8 cellular contexts compared by ENCODE assay signal in genomic region chr2:173963323-173963816, GRCh38. TPM values are rescaled to one million over a fixed set of nuclear protein-coding genes. Genes with fewer than 3 reads are reported as not detected.
A peak's percentile ranks its signal among the peaks of the same experiment; 100 is the strongest.
DNase-seq lines count a peak whose midpoint lies in the region; ATAC-seq and TF ChIP-seq lines count a peak whose summit lies in the region.

No MANE protein-coding gene starts in this region.

- CTCF ChIA-PET in PC-3 (lab: Charles Lee), result no interaction called here

- H3K4me1 ChIP-seq in ES-I3 (ENCODE audit: insufficient read depth, low read length) (peaks cover 3% of the 10 kb centered on the region; the same call in 1 of the 2 replicates), PC-3 (ENCODE audit: insufficient read depth, low read length) (peaks cover 40% of the 10 kb centered on the region), iPS-20b (ENCODE audit: insufficient read depth, low read length) (peaks cover 13% of the 10 kb centered on the region), smooth muscle cell (ENCODE audit: low read depth) (peaks cover 32% of the 10 kb centered on the region)

- peak overlapping the region; percentile 77 for H3K4me3 ChIP-seq in PC-3 (ENCODE audit: low read length)
- peak overlapping the region; percentile 81 for H3K4me3 ChIP-seq in iPS-20b (ENCODE audit: low read length)
- peak overlapping the region; percentile 66 for H3K4me3 ChIP-seq in smooth muscle cell

- H4K20me1 ChIP-seq in PC-3 (ENCODE audit: low read length), result peaks cover 32% of the 10 kb centered on the region
- peaks cover 48% of the 10 kb centered on the region for H4K20me1 ChIP-seq in smooth muscle cell (ENCODE audit: low read depth)

- POLR2A ChIA-PET in PC-3 (lab: Charles Lee; ENCODE audit: unreplicated experiment), result interaction anchor here (0.5 kb wide), 1 partner anchor 92 kb away, joined by 3 read pairs; no protein-coding TSS in a partner anchor

- no peaks in the 10 kb centered on the region for H3K9me2 ChIP-seq in PC-3 (replicated peaks; ENCODE audit: low read length)

- intact Hi-C loops in PC-3 (cut with micrococcal nuclease), result loop anchor here (2.0 to 10.0 kb wide), 8 partner anchors 53 to 1201 kb away; partner anchors contain the start of gene ATF2

- H3K36me3 ChIP-seq in ES-I3 (ENCODE audit: insufficient read depth, low read length) (no peaks in the 10 kb centered on the region), PC-3 (ENCODE audit: low read depth, low read length) (0 out of 2 replicates have a peak, but pooled peaks cover 12% of the 10 kb centered on the region), iPS-20b (ENCODE audit: insufficient read depth, low read depth, low read length) (peaks cover 6% of the 10 kb centered on the region; the same call in 1 of the 2 replicates), smooth muscle cell (ENCODE audit: low read depth) (no peaks in the 10 kb centered on the region)

- no peak for TF ChIP-seq CTCF in GM20000 (IDR thresholded peaks at IDR 0.05; ENCODE audit: extremely low read depth, missing control alignments)
- no peak; the same call in 1 of the 2 replicates for TF ChIP-seq CTCF in PC-3 (conservative IDR thresholded peaks at IDR 0.05; ENCODE audit: low read depth, low read length)
- TF ChIP-seq CTCF in smooth muscle cell (IDR thresholded peaks at IDR 0.05; ENCODE audit: borderline replicate concordance, insufficient read depth, poor library complexity, severe bottlenecking), result no peak

- DNase-seq in GM20000 (ENCODE audit: low spot score) (peak; percentile 58), PC-3 (peak; percentile 63), anterior cingulate cortex (lab: John Stamatoyannopoulos, UW) (peak in 33 of 58 donors; percentile 24 to 87 (median 56)), smooth muscle cell (lab: John Stamatoyannopoulos, UW; ENCODE audit: unreplicated experiment) (no peak), COLO668 (lab: John Stamatoyannopoulos, UW; ENCODE audit: unreplicated experiment) (no peak)

- no TSS peak for BruUV-seq in PC-3 (replicated peaks; lab: Mats Ljungman, UMichigan)

- H3K27me3 ChIP-seq in PC-3 (ENCODE audit: low read length) (no peaks in the 10 kb centered on the region), iPS-20b (ENCODE audit: insufficient read depth, low read length) (no peaks in the 10 kb centered on the region), smooth muscle cell (ENCODE audit: low read depth) (no peaks in the 10 kb centered on the region)

- no peaks in the 10 kb centered on the region for H3K9me3 ChIP-seq in ES-I3 (ENCODE audit: control insufficient read depth, insufficient read depth, low read length)
- no peaks in the 10 kb centered on the region for H3K9me3 ChIP-seq in PC-3 (ENCODE audit: low read length)
- no peaks in the 10 kb centered on the region for H3K9me3 ChIP-seq in iPS-20b (ENCODE audit: insufficient read depth, low read depth, low read length)
- no peaks in the 10 kb centered on the region for H3K9me3 ChIP-seq in smooth muscle cell (replicated peaks; ENCODE audit: low read depth)

- ATAC-seq in HG03571 (IDR thresholded peaks at IDR 0.05; ENCODE audit: unreplicated experiment) (peak; percentile 13), PC-3 (peak; percentile 5)

- H3K79me2 ChIP-seq in PC-3 (ENCODE audit: low read length) (peaks cover 60% of the 10 kb centered on the region), smooth muscle cell (ENCODE audit: low read depth) (peaks cover 55% of the 10 kb centered on the region)

- 0% methylated on average over 21 of the region's 44 CpGs for WGBS in smooth muscle cell (ENCODE audit: low lambda C conversion rate)

- peak overlapping the region; percentile 52; the same call in 1 of the 2 replicates for H2AFZ ChIP-seq in PC-3 (ENCODE audit: low read length)
- no peak overlapping the region for H2AFZ ChIP-seq in smooth muscle cell (ENCODE audit: low read depth)

- H3F3A ChIP-seq in PC-3 (ENCODE audit: low read length, unreplicated experiment) (no peaks in the 10 kb centered on the region), smooth muscle cell (ENCODE audit: low read depth) (peaks cover 26% of the 10 kb centered on the region)

- H3K4me2 ChIP-seq in PC-3 (ENCODE audit: low read length) (peak overlapping the region; percentile 83), smooth muscle cell (peak overlapping the region; percentile 94)

- H3K27ac ChIP-seq in PC-3 (ENCODE audit: low read length), result peak overlapping the region; percentile 93
- H3K27ac ChIP-seq in iPS-20b (ENCODE audit: low read length), result no peak overlapping the region
- H3K27ac ChIP-seq in smooth muscle cell (ENCODE audit: low read depth), result peak overlapping the region; percentile 98

- peak overlapping the region; percentile 88 for H3K9ac ChIP-seq in ES-I3 (ENCODE audit: low read depth, low read length)
- H3K9ac ChIP-seq in PC-3 (ENCODE audit: low read length), result peak overlapping the region; percentile 79
- peak overlapping the region; percentile 83 for H3K9ac ChIP-seq in iPS-20b (ENCODE audit: low read depth, low read length)
- H3K9ac ChIP-seq in smooth muscle cell (ENCODE audit: low read depth), result peak overlapping the region; percentile 34

RNA-seq across cellular contexts. Expression of gene SP3, which starts 1.8 kb away (rescaled TPM):
- 82.2 and 117 TPM in 2 replicates for total RNA-seq in PC-3 (2014; rRNA removed)
- 84.5 and 109 TPM in 2 replicates for total RNA-seq in smooth muscle cell
- 24.5 and 31.4 TPM in 2 replicates for polyA plus RNA-seq in smooth muscle cell

Comparison
In these comparisons a context has a peak if more than half of its experiments do, and no peak if none do; other contexts are left out.
1. H3K9ac ChIP-seq: peak in every context shown above with its lines; median percentile 88 in ES-I3; 83 in iPS-20b; 79 in PC-3; 34 in smooth muscle cell.
2. DNase-seq: peak in GM20000 (single experiment), PC-3 (single experiment) and anterior cingulate cortex (33 of 58); none in smooth muscle cell (single experiment) and COLO668 (single experiment).
3. Peak in every context shown above with its lines, with median percentiles within 50 percentile points of each other: H3K4me3 ChIP-seq.